In the genomic region with DNA sequence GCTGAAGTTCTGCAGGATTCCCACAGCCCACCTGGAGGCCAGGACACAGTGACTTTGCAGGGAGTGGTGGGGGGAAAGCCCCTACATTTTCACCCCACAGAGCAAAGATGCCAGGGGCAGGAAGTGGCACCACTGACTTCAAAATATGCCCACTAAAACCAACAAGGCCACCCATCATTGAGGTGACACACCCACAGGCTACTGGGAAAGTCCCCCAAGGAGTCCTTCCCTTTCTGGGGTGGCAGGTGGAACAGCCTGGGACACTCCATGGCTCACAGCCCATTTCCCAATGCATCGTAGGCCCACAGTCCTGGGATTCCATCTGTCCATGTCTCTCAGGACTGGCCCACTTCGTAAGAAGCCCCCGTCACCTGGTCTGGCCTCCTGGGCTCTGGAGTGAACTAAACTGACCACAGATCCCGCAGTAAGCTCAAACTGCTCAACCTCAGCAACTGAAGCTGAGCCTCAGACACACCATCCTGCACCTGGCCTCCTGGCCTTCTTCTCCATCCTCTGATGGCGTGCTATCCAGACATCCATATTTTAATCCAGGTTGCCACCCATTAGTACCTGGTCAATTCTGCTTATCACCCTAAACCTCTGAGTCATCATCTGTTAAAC, we compare ENCODE assay signal across 18 cellular contexts. TPM values are rescaled to one million over a fixed set of nuclear protein-coding genes. Genes with fewer than 3 reads are reported as not detected.
DNase-seq lines count a peak whose midpoint lies in the region; ATAC-seq and TF ChIP-seq lines count a peak whose summit lies in the region.
"Had no signal": no experiment of that assay in that cellular context is flagged by ENCODE, and none has a peak within 500 bp of the region (broad histone marks: within the 10 kb centered on the region; RNA-seq: fewer than 3 reads in every experiment).

No MANE protein-coding gene starts in this region.

- POLR2A ChIA-PET in activated CD4-positive, alpha-beta T cell treated with anti-CD3 and anti-CD28 coated beads, Interleukin-2, amount 10 ng/mL, durations not matched to agents 7 days and 5 days (lab: Charles Lee) = no interaction called here
- POLR2A ChIA-PET in SK-N-SH (lab: Yijun Ruan, JAX) = no interaction called here

- H3K36me3 ChIP-seq in BLaER1 treated with 17β-estradiol and CSF1 and Interleukin-3, amounts not matched to agents 10 nM and 100 nM = no peaks in the 10 kb centered on the region
- H3K36me3 ChIP-seq in KMS-11 (ENCODE audit: insufficient read depth) (no peaks in the 10 kb centered on the region), neutrophil (no peaks in the 10 kb centered on the region), mucosa of descending colon (ENCODE audit: low read depth) (no peaks in the 10 kb centered on the region), SK-N-SH (replicated peaks in 1 of 2; ENCODE audit: control insufficient read depth in 1 of 2, insufficient read depth in 2 of 2, low read length in 1 of 2) (no peaks in the 10 kb centered on the region)

- intact Hi-C loops in mucosa of descending colon (cut with DNase I, micrococcal nuclease) = no loop called here

- TF ChIP-seq EP300 in SK-N-SH (IDR thresholded peaks at IDR 0.05; ENCODE audit: borderline replicate concordance in 1 of 2, low read depth in 1 of 2, low read length in 1 of 2) = no peak

- CTCF ChIA-PET in activated CD4-positive, alpha-beta T cell treated with anti-CD3 and anti-CD28 coated beads, Interleukin-2, amount 10 ng/mL, durations not matched to agents 7 days and 5 days (lab: Charles Lee) = interaction anchor here (1.0 kb wide), 1 partner anchor 9 kb away, joined by 3 read pairs; no protein-coding TSS in a partner anchor
- CTCF ChIA-PET in SK-N-SH (lab: Yijun Ruan, JAX) = interaction anchor here (4.6 kb wide), 1 partner anchor 9 kb away, joined by 53 read pairs; no protein-coding TSS in a partner anchor

- no peak overlapping the region for H3K4me3 Mint-ChIP-seq in activated CD4-positive, alpha-beta T cell treated with anti-CD3 and anti-CD28 coated beads, Interleukin-2, amount 10 ng/mL, durations not matched to agents 7 days and 5 days
- H3K4me3 Mint-ChIP-seq: CD8-positive, alpha-beta memory T cell had no signal

- H3K9ac ChIP-seq in BLaER1 treated with 17β-estradiol and CSF1 and Interleukin-3, amounts not matched to agents 10 nM and 100 nM = no peak overlapping the region
- H3K9ac ChIP-seq in KMS-11 = peak overlapping the region; percentile 51; the same call in 1 of the 2 replicates
- H3K9ac ChIP-seq in SK-N-SH = no peak overlapping the region
- H3K9ac ChIP-seq: GM23248 had no signal

- ATAC-seq in mucosa of descending colon = no peak

- H2AFZ ChIP-seq in KMS-11 (ENCODE audit: low read depth) (no peak overlapping the region; the same call in 1 of the 2 replicates), SK-N-SH (ENCODE audit: low read depth) (no peak overlapping the region)
- H2AFZ ChIP-seq: GM23248 had no signal

- peaks cover 53 to 69% (median 63%) of the 10 kb centered on the region in 10 experiments for H3K4me1 ChIP-seq in BLaER1 treated with 17β-estradiol and CSF1 and Interleukin-3, amounts not matched to agents 10 nM and 100 nM
- H3K4me1 ChIP-seq in KMS-11 (ENCODE audit: low read depth, poor library complexity, severe bottlenecking) (peaks cover 100% of the 10 kb centered on the region), neutrophil (ENCODE audit: control insufficient read depth in 1 of 2, insufficient read depth in 1 of 2, low read depth in 1 of 2, low read length in 1 of 2) (peaks cover 18 to 47% of the 10 kb centered on the region in 2 experiments), mucosa of descending colon (ENCODE audit: low read depth) (no peaks in the 10 kb centered on the region), SK-N-SH (ENCODE audit: control insufficient read depth in 1 of 2, insufficient read depth in 2 of 2, low read depth in 1 of 2, low read length in 1 of 2) (no peaks in the 10 kb centered on the region)

- no peak overlapping the region for H3K4me3 ChIP-seq in BLaER1 treated with 17β-estradiol and CSF1 and Interleukin-3, amounts not matched to agents 10 nM and 100 nM
- H3K4me3 ChIP-seq in KMS-11 (IDR thresholded peaks at IDR 0.05; ENCODE audit: insufficient read depth, low read depth, low read length) (no peak overlapping the region), neutrophil (ENCODE audit: low read depth in 1 of 2, low read length in 1 of 2) (no peak overlapping the region), mucosa of descending colon (no peak overlapping the region), SK-N-SH (ENCODE audit: low read depth in 2 of 2, low read length in 1 of 2) (no peak overlapping the region)
- H3K4me3 ChIP-seq: GM23248 had no signal

- no peaks in the 10 kb centered on the region for H3K9me3 ChIP-seq in BLaER1 treated with 17β-estradiol and CSF1 and Interleukin-3, amounts not matched to agents 10 nM and 100 nM (replicated peaks in 1 of 11)
- H3K9me3 ChIP-seq in neutrophil = no peaks in the 10 kb centered on the region
- no peaks in the 10 kb centered on the region for H3K9me3 ChIP-seq in mucosa of descending colon
- no peaks in the 10 kb centered on the region for H3K9me3 ChIP-seq in SK-N-SH

- H3K4me1 Mint-ChIP-seq in activated CD4-positive, alpha-beta T cell treated with anti-CD3 and anti-CD28 coated beads, Interleukin-2, amount 10 ng/mL, durations not matched to agents 7 days and 5 days = peaks cover 44% of the 10 kb centered on the region

- H3K9me2 ChIP-seq in SK-N-SH = no peaks in the 10 kb centered on the region

- H3K79me2 ChIP-seq in KMS-11 (ENCODE audit: insufficient read depth, low read depth) (no peaks in the 10 kb centered on the region), SK-N-SH (ENCODE audit: insufficient read depth) (no peaks in the 10 kb centered on the region)

- H3F3A ChIP-seq in SK-N-SH (replicated peaks; ENCODE audit: insufficient read depth) = no peaks in the 10 kb centered on the region

- H4K20me1 ChIP-seq in BLaER1 treated with 17β-estradiol and CSF1 and Interleukin-3, amounts not matched to agents 10 nM and 100 nM = no peaks in the 10 kb centered on the region
- no peaks in the 10 kb centered on the region for H4K20me1 ChIP-seq in KMS-11 (ENCODE audit: insufficient read depth)
- H4K20me1 ChIP-seq in SK-N-SH (ENCODE audit: insufficient read depth) = no peaks in the 10 kb centered on the region

- no peak for TF ChIP-seq RAD21 in SK-N-SH (IDR thresholded peaks at IDR 0.05; ENCODE audit: low read length)

- peak overlapping the region; percentile 3 to 92 (median 51) for H3K4me2 ChIP-seq in BLaER1 treated with 17β-estradiol and CSF1 and Interleukin-3, amounts not matched to agents 10 nM and 100 nM
- peak overlapping the region; percentile 65 for H3K4me2 ChIP-seq in KMS-11
- no peak overlapping the region for H3K4me2 ChIP-seq in SK-N-SH

- peak overlapping the region in 3 of 11 experiments; percentile 1 to 59 (median 50); a peak in 4 of 22 replicates for H3K27ac ChIP-seq in BLaER1 treated with 17β-estradiol and CSF1 and Interleukin-3, amounts not matched to agents 10 nM and 100 nM
- H3K27ac ChIP-seq in KMS-11 (peak overlapping the region; percentile 89), VCaP (peak overlapping the region; percentile 40), neutrophil (peak overlapping the region; percentile 23), SK-N-SH (ENCODE audit: low read depth in 2 of 2, low read length in 1 of 2) (no peak overlapping the region)
- H3K27ac ChIP-seq: GM23248 had no signal

- 19% methylated on average over 2 of the region's 5 CpGs for WGBS in SK-N-SH (ENCODE audit: low lambda C conversion rate)

- no peak for DNase-seq in activated CD4-positive, alpha-beta T cell treated with anti-CD3 and anti-CD28 coated beads, Interleukin-2, amount 10 ng/mL, durations not matched to agents 7 days and 5 days
- DNase-seq in mucosa of descending colon = no peak
- no peak for DNase-seq in activated T-cell treated with anti-CD3 and anti-CD28 coated beads for 4 hours
- no peak for DNase-seq in SK-N-SH
- DNase-seq: ACHN; CD8-positive, alpha-beta memory T cell; GF-D8; Kasumi-1; NCI-H1930; NCI-H2171 treated with DMSO at 0.1 percent for 48 hours; NCI-H82 had no signal

- no peaks in the 10 kb centered on the region for H3K27me3 ChIP-seq in BLaER1 treated with 17β-estradiol and CSF1 and Interleukin-3, amounts not matched to agents 10 nM and 100 nM
- H3K27me3 ChIP-seq in KMS-11 (ENCODE audit: insufficient read depth, low read depth) = no peaks in the 10 kb centered on the region
- no peaks in the 10 kb centered on the region for H3K27me3 ChIP-seq in neutrophil
- H3K27me3 ChIP-seq in SK-N-SH (ENCODE audit: insufficient read depth) = no peaks in the 10 kb centered on the region; the same call in 1 of the 2 replicates

- peaks cover 10% of the 10 kb centered on the region for H3K27me3 Mint-ChIP-seq in activated CD4-positive, alpha-beta T cell treated with anti-CD3 and anti-CD28 coated beads, Interleukin-2, amount 10 ng/mL, durations not matched to agents 7 days and 5 days

- H3K27ac Mint-ChIP-seq in activated CD4-positive, alpha-beta T cell treated with anti-CD3 and anti-CD28 coated beads, Interleukin-2, amount 10 ng/mL, durations not matched to agents 7 days and 5 days = no peak overlapping the region
- H3K27ac Mint-ChIP-seq: CD8-positive, alpha-beta memory T cell had no signal

- no peaks in the 10 kb centered on the region for H3K9me3 Mint-ChIP-seq in activated CD4-positive, alpha-beta T cell treated with anti-CD3 and anti-CD28 coated beads, Interleukin-2, amount 10 ng/mL, durations not matched to agents 7 days and 5 days
- H3K9me3 Mint-ChIP-seq: CD8-positive, alpha-beta memory T cell had no signal

- TF ChIP-seq CTCF in KMS-11 (conservative IDR thresholded peaks at IDR 0.05; ENCODE audit: low read depth, low read length) = no peak
- no peak for TF ChIP-seq CTCF in VCaP (conservative IDR thresholded peaks at IDR 0.05)
- no peak for TF ChIP-seq CTCF in neutrophil (IDR thresholded peaks at IDR 0.05)
- no peak for TF ChIP-seq CTCF in mucosa of descending colon (IDR thresholded peaks at IDR 0.05)
- TF ChIP-seq CTCF in SK-N-SH (IDR thresholded peaks at IDR 0.05) = no peak

- H3K36me3 Mint-ChIP-seq in activated CD4-positive, alpha-beta T cell treated with anti-CD3 and anti-CD28 coated beads, Interleukin-2, amount 10 ng/mL, durations not matched to agents 7 days and 5 days (ENCODE audit: low read depth) = peaks cover 2% of the 10 kb centered on the region
- H3K36me3 Mint-ChIP-seq: CD8-positive, alpha-beta memory T cell had no signal

RNA-seq across cellular contexts. Expression of a gene that starts 7.5 kb away (rescaled TPM):
- under 1 TPM; 0.87 TPM for total RNA-seq in activated CD4-positive, alpha-beta T cell treated with anti-CD3 and anti-CD28 coated beads, Interleukin-2, amount 10 ng/mL, durations not matched to agents 7 days and 5 days
- total RNA-seq in mucosa of descending colon = not detected
- polyA plus RNA-seq in SK-N-SH (2012; rRNA removed) = not detected in 2 replicates
- polyA plus RNA-seq in SK-N-SH (2012; cell fraction: cytosol; rRNA removed) = not detected in 2 replicates
- not detected in 2 replicates for polyA plus RNA-seq in SK-N-SH (2012; cell fraction: nucleus; rRNA removed)
- total RNA-seq: GM23248, NCI-H460, RPMI7951 had no signal
- polyA plus RNA-seq: CD8-positive, alpha-beta memory T cell; GM23248 had no signal

RNA-seq across cellular contexts. Expression of a gene that starts 14.2 kb away (rescaled TPM):
- total RNA-seq in activated CD4-positive, alpha-beta T cell treated with anti-CD3 and anti-CD28 coated beads, Interleukin-2, amount 10 ng/mL, durations not matched to agents 7 days and 5 days = not detected
- total RNA-seq in mucosa of descending colon = 1 to 10 TPM; 1.9 to 6.5 (median 2.2) TPM
- not detected in 2 replicates for polyA plus RNA-seq in SK-N-SH (2012; rRNA removed)
- polyA plus RNA-seq in SK-N-SH (2012; cell fraction: cytosol; rRNA removed) = not detected in 2 replicates
- not detected in 2 replicates for polyA plus RNA-seq in SK-N-SH (2012; cell fraction: nucleus; rRNA removed)
- total RNA-seq: CD8-positive, alpha-beta memory T cell; GM23248; NCI-H460; RPMI7951 had no signal
- polyA plus RNA-seq: CD8-positive, alpha-beta memory T cell; GM23248 had no signal

RNA-seq across cellular contexts. Expression of a gene that starts 51.3 kb away (rescaled TPM):
- not detected for total RNA-seq in activated CD4-positive, alpha-beta T cell treated with anti-CD3 and anti-CD28 coated beads, Interleukin-2, amount 10 ng/mL, durations not matched to agents 7 days and 5 days
- total RNA-seq in mucosa of descending colon = 1 to 10 TPM; 1.6 to 2.7 (median 1.6) TPM
- polyA plus RNA-seq in SK-N-SH (2012; rRNA removed) = not detected in 2 replicates
- polyA plus RNA-seq in SK-N-SH (2012; cell fraction: cytosol; rRNA removed) = not detected in 2 replicates
- polyA plus RNA-seq in SK-N-SH (2012; cell fraction: nucleus; rRNA removed) = not detected in 2 replicates
- total RNA-seq: CD8-positive, alpha-beta memory T cell; GM23248; NCI-H460; RPMI7951 had no signal
- polyA plus RNA-seq: CD8-positive, alpha-beta memory T cell; GM23248 had no signal

Comparison
In these comparisons a context has a peak if more than half of its experiments do, and no peak if none do; other contexts are left out.
1. H3K27ac ChIP-seq: peak in KMS-11 (single experiment), VCaP (single experiment) and neutrophil (single experiment); none in SK-N-SH (0 of 2).